ENCODE assay signal across 8 cellular contexts in genomic region chr19:49451430-49452181, GRCh38. TPM values are rescaled to one million over a fixed set of nuclear protein-coding genes. Genes with fewer than 3 reads are reported as not detected.
DNase-seq lines count a peak whose midpoint lies in the region; ATAC-seq and TF ChIP-seq lines count a peak whose summit lies in the region.

TSS of gene PIH1D1 (minus strand) at chr19:49451814. CDS start at chr19:49451574, 240 bp downstream.

- H3K9me3 Mint-ChIP-seq in activated B cell treated with CpG ODN at 0.5 μM for 24 hours: no peaks in the 10 kb centered on the region
- H3K9me3 Mint-ChIP-seq in central memory CD8-positive, alpha-beta T cell: no peaks in the 10 kb centered on the region

- CTCF ChIA-PET in AG04450 (lab: Charles Lee): interaction anchor here (0.6 to 2.3 kb wide), 6 partner anchors 22 to 128 kb away, joined by 3 to 8 read pairs (median 4); partner anchors contain the start of genes FLT3LG and TEAD2
- CTCF ChIA-PET in activated B cell treated with CpG ODN at 0.5 μM for 24 hours (lab: Charles Lee): interaction anchor here (0.8 to 2.7 kb wide), 4 partner anchors 8 to 226 kb away, joined by 3 to 14 read pairs (median 4); no protein-coding TSS in a partner anchor

- peak within 1 kb of the TSS; percentile 93 for H3K4me3 ChIP-seq in AG04450 (ENCODE audit: low read depth, low read length)

- peaks cover 55% of the 10 kb centered on the region for H3K4me1 Mint-ChIP-seq in activated B cell treated with CpG ODN at 0.5 μM for 24 hours
- peaks cover 60% of the 10 kb centered on the region for H3K4me1 Mint-ChIP-seq in central memory CD8-positive, alpha-beta T cell

- DNase-seq in AG04450 (ENCODE audit: low read depth, low spot score) (peak; percentile 97), NCI-H345 (lab: John Stamatoyannopoulos, UW) (peak; percentile 98), activated B cell treated with CpG ODN at 0.5 μM for 24 hours (peak; percentile 79), iris pigment epithelial cell (ENCODE audit: low read depth) (peak; percentile 99)
- peak; percentile 87 to 94 for DNase-seq in central memory CD8-positive, alpha-beta T cell (ENCODE audit: low spot score in 2 of 2)
- peak; percentile 87 to 95 for DNase-seq in stimulated activated CD4-positive, alpha-beta T cell treated with anti-CD3 and anti-CD28 coated beads, Interleukin-12 subunit alpha, Interleukin-12 subunit beta, amount 100 ng/mL, for 24 hours (ENCODE audit: low read depth in 2 of 2)

- POLR2A ChIA-PET in AG04450 (lab: Yijun Ruan, JAX) (interaction anchor here (0.8 to 2.2 kb wide), 2 partner anchors 37 to 90 kb away, joined by 4 to 17 read pairs; partner anchors contain the start of gene RPL13A), activated B cell treated with CpG ODN at 0.5 μM for 24 hours (lab: Charles Lee) (interaction anchor here (0.5 to 10.9 kb wide), 31 partner anchors 7 to 1285 kb away, joined by 3 to 193 read pairs (median 4); partner anchors contain the start of genes CD37, FLT3LG, NOSIP and PRR12)

- ATAC-seq in GM18907 (IDR thresholded peaks at IDR 0.05; ENCODE audit: unreplicated experiment) (peak; percentile 59), HG03175 (IDR thresholded peaks at IDR 0.05; ENCODE audit: unreplicated experiment) (peak; percentile 58), activated B cell treated with CpG ODN at 0.5 μM for 24 hours (ENCODE audit: low read depth) (peak; percentile 60)
- peak; percentile 72 for ATAC-seq in central memory CD8-positive, alpha-beta T cell (replicated peaks; ENCODE audit: extremely low read depth, poor library complexity, severe bottlenecking)

- H3K27me3 ChIP-seq in AG04450 (ENCODE audit: control insufficient read depth, insufficient read depth, low read length): no peaks in the 10 kb centered on the region

- peak within 1 kb of the TSS; percentile 97 for H3K27ac ChIP-seq in AG04450 (ENCODE audit: low read depth, low read length)

- H3K4me3 Mint-ChIP-seq in activated B cell treated with CpG ODN at 0.5 μM for 24 hours: peak within 1 kb of the TSS; percentile 99
- peak within 1 kb of the TSS; percentile 99 for H3K4me3 Mint-ChIP-seq in central memory CD8-positive, alpha-beta T cell

- TF ChIP-seq CTCF in AG04450 (IDR thresholded peaks at IDR 0.05; ENCODE audit: low read depth, low read length): peak; percentile 34; the same call in 1 of the 2 replicates
- no peak for TF ChIP-seq CTCF in activated B cell treated with CpG ODN at 0.5 μM for 24 hours (IDR thresholded peaks at IDR 0.05)

- H3K36me3 Mint-ChIP-seq in activated B cell treated with CpG ODN at 0.5 μM for 24 hours (ENCODE audit: low read depth): peaks cover 66% of the 10 kb centered on the region
- peaks cover 36% of the 10 kb centered on the region for H3K36me3 Mint-ChIP-seq in central memory CD8-positive, alpha-beta T cell (ENCODE audit: insufficient read depth)

- no peaks in the 10 kb centered on the region; the same call in 1 of the 2 replicates for H3K9me3 ChIP-seq in AG04450 (ENCODE audit: control insufficient read depth, insufficient read depth, low read length)

- peak within 1 kb of the TSS; percentile 100 for H3K27ac Mint-ChIP-seq in activated B cell treated with CpG ODN at 0.5 μM for 24 hours
- H3K27ac Mint-ChIP-seq in central memory CD8-positive, alpha-beta T cell (ENCODE audit: low read depth): peak within 1 kb of the TSS; percentile 100

- intact Hi-C loops in activated B cell treated with CpG ODN at 0.5 μM for 24 hours (cut with micrococcal nuclease): loop anchor here (1.0 to 10.0 kb wide), 10 partner anchors 8 to 876 kb away; partner anchors contain the start of genes AKT1S1, C19orf73, GYS1 and KCNC3

- no peaks in the 10 kb centered on the region for H3K27me3 Mint-ChIP-seq in activated B cell treated with CpG ODN at 0.5 μM for 24 hours
- H3K27me3 Mint-ChIP-seq in central memory CD8-positive, alpha-beta T cell: no peaks in the 10 kb centered on the region

RNA-seq across cellular contexts. Expression of gene PIH1D1, which starts in this region (rescaled TPM):
- 60.3 and 62.5 TPM in 2 replicates for polyA plus RNA-seq in AG04450 (2011; rRNA removed)
- polyA minus RNA-seq in AG04450 (2011; rRNA and poly(A)+ RNA removed): 43.7 and 44.3 TPM in 2 replicates
- total RNA-seq in activated B cell treated with CpG ODN at 0.5 μM for 24 hours: 110 and 111 TPM in 2 replicates

Comparison
In these comparisons a context has a peak if more than half of its experiments do, and no peak if none do; other contexts are left out.
1. Peak in every context shown above with its lines: DNase-seq, ATAC-seq, H3K4me3 ChIP-seq and H3K27ac ChIP-seq.